Comparison of ENCODE assay signal across 31 cellular contexts in the genomic region with DNA sequence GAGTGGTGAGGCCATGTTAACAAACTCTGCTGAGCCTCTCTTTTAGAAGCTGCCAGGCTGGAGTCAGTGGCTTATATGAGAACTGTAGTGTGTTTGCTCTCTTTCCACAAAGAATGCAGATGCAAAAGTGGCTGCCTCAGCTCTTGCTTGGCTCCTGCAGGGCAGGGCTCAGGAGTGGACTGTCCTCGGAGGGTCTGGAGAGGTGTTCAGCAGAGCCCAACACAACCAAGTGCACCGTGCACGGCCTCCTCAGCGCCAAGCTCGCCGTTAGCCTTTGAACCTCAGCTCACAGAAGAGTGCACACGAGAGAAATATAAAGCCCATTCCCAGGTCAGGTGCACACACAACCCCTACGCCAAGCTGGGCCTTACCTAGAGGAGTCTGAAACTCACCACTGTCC.
"Had no signal": no experiment of that assay in that cellular context is flagged by ENCODE, and none has a peak within 500 bp of the region (broad histone marks: within the 10 kb centered on the region; RNA-seq: fewer than 3 reads in every experiment).

No MANE protein-coding gene starts in this region.

- H3K4me1 ChIP-seq: ascending aorta, breast epithelium, gastroesophageal sphincter had no signal

- H3K27me3 Mint-ChIP-seq: activated CD4-positive, alpha-beta memory T cell treated with anti-CD3 and anti-CD28 coated beads, Interleukin-2, amount 10 ng/mL, durations not matched to agents 7 days and 5 days; activated CD4-positive, alpha-beta T cell treated with anti-CD3 and anti-CD28 coated beads, Interleukin-2, amount 10 ng/mL, durations not matched to agents 7 days and 5 days; activated naive CD4-positive, alpha-beta T cell treated with anti-CD3 and anti-CD28 coated beads, Interleukin-2, amount 10 ng/mL, durations not matched to agents 7 days and 5 days; activated naive CD8-positive, alpha-beta T cell treated with anti-CD3 and anti-CD28 coated beads, Interleukin-2, amount 10 ng/mL, durations not matched to agents 7 days and 5 days; activated T-cell treated with anti-CD3 and anti-CD28 coated beads, Interleukin-2, amount 50 U/mL, for 24 hours; brain; dendritic cell treated with granulocyte-macrophage colony-stimulating factor and Interleukin-4, amounts not matched to agents 40 ng/mL and 50 ng/mL, for 4 days had no signal

- H3K4me3 Mint-ChIP-seq: activated CD4-positive, alpha-beta memory T cell treated with anti-CD3 and anti-CD28 coated beads, Interleukin-2, amount 10 ng/mL, durations not matched to agents 7 days and 5 days; activated CD4-positive, alpha-beta T cell treated with anti-CD3 and anti-CD28 coated beads, Interleukin-2, amount 10 ng/mL, durations not matched to agents 7 days and 5 days; activated naive CD4-positive, alpha-beta T cell treated with anti-CD3 and anti-CD28 coated beads, Interleukin-2, amount 10 ng/mL, durations not matched to agents 7 days and 5 days; activated naive CD8-positive, alpha-beta T cell treated with anti-CD3 and anti-CD28 coated beads, Interleukin-2, amount 10 ng/mL, durations not matched to agents 7 days and 5 days; activated T-cell treated with anti-CD3 and anti-CD28 coated beads, Interleukin-2, amount 50 U/mL, for 24 hours; activated T-cell treated with anti-CD3 and anti-CD28 coated beads, Interleukin-2, amount 50 U/mL, for 72 hours; brain; dendritic cell treated with granulocyte-macrophage colony-stimulating factor and Interleukin-4, amounts not matched to agents 40 ng/mL and 50 ng/mL, for 4 days; endodermal cell; WTC11 had no signal

- H3K4me3 ChIP-seq: ascending aorta, breast epithelium, cardiac muscle cell, coronary artery, dorsolateral prefrontal cortex, gastroesophageal sphincter, heart right ventricle had no signal

- H3K9me3 Mint-ChIP-seq: endodermal cell, WTC11 had no signal

- H3K27ac Mint-ChIP-seq: activated CD4-positive, alpha-beta memory T cell treated with anti-CD3 and anti-CD28 coated beads, Interleukin-2, amount 10 ng/mL, durations not matched to agents 7 days and 5 days; activated CD4-positive, alpha-beta T cell treated with anti-CD3 and anti-CD28 coated beads, Interleukin-2, amount 10 ng/mL, durations not matched to agents 7 days and 5 days; activated naive CD4-positive, alpha-beta T cell treated with anti-CD3 and anti-CD28 coated beads, Interleukin-2, amount 10 ng/mL, durations not matched to agents 7 days and 5 days; activated naive CD4-positive, alpha-beta T cell treated with anti-CD3 and anti-CD28 coated beads, Interleukin-2, amount 50 U/mL, for 72 hours; activated naive CD8-positive, alpha-beta T cell treated with anti-CD3 and anti-CD28 coated beads, Interleukin-2, amount 10 ng/mL, durations not matched to agents 7 days and 5 days; activated T-cell treated with anti-CD3 and anti-CD28 coated beads, Interleukin-2, amount 50 U/mL, for 24 hours; activated T-cell treated with anti-CD3 and anti-CD28 coated beads, Interleukin-2, amount 50 U/mL, for 72 hours; dendritic cell treated with granulocyte-macrophage colony-stimulating factor and Interleukin-4, amounts not matched to agents 40 ng/mL and 50 ng/mL, for 4 days; endodermal cell had no signal

- H3K27me3 ChIP-seq: ascending aorta, breast epithelium, cardiac muscle cell, dorsolateral prefrontal cortex, gastroesophageal sphincter, heart right ventricle had no signal

- ATAC-seq: activated naive CD4-positive, alpha-beta T cell treated with anti-CD3 and anti-CD28 coated beads, Interleukin-2, amount 50 U/mL, for 72 hours; activated T-cell treated with anti-CD3 and anti-CD28 coated beads, Interleukin-2, amount 50 U/mL, for 72 hours; esophagus mucosa; gastroesophageal sphincter; WTC11 had no signal

- DNase-seq: activated CD4-positive, alpha-beta memory T cell treated with anti-CD3 and anti-CD28 coated beads, Interleukin-2, amount 10 ng/mL, durations not matched to agents 7 days and 5 days; activated CD4-positive, alpha-beta T cell treated with anti-CD3 and anti-CD28 coated beads for 1 hour; activated CD4-positive, alpha-beta T cell treated with anti-CD3 and anti-CD28 coated beads for 4 hours; activated CD4-positive, alpha-beta T cell treated with anti-CD3 and anti-CD28 coated beads, Interleukin-2, amount 10 ng/mL, durations not matched to agents 7 days and 5 days; activated CD4-positive, alpha-beta T cell treated with anti-CD3 and anti-CD28 coated beads, Interleukin-2, amount 50 U/mL, for 4 hours; activated CD8-positive, alpha-beta memory T cell treated with anti-CD3 and anti-CD28 coated beads, Interleukin-2, amount 50 U/mL, for 48 hours; activated gamma-delta T cell; activated naive CD4-positive, alpha-beta T cell; activated naive CD4-positive, alpha-beta T cell treated with anti-CD3 and anti-CD28 coated beads, Interleukin-2, amount 10 ng/mL, durations not matched to agents 7 days and 5 days; activated naive CD8-positive, alpha-beta T cell treated with anti-CD3 and anti-CD28 coated beads, Interleukin-2, amount 10 ng/mL, durations not matched to agents 7 days and 5 days; activated T-cell treated with anti-CD3 and anti-CD28 coated beads for 4 hours; activated T-cell treated with anti-CD3 and anti-CD28 coated beads, Interleukin-2, amount 50 U/mL, for 24 hours; activated T-cell treated with anti-CD3 and anti-CD28 coated beads, Interleukin-2, amount 50 U/mL, for 72 hours; central memory CD4-positive, alpha-beta T cell; cerebellar nuclear complex; dorsolateral prefrontal cortex; effector memory CD4-positive, alpha-beta T cell; endodermal cell; foreskin melanocyte; heart right ventricle; T-helper 2 cell had no signal

- H3K4me1 Mint-ChIP-seq: brain, endodermal cell had no signal

- H3K9me3 ChIP-seq: ascending aorta, breast epithelium, gastroesophageal sphincter had no signal

- H3K27ac ChIP-seq: ascending aorta, breast epithelium, cardiac muscle cell, coronary artery, gastroesophageal sphincter had no signal
